ENCODE assay signal across 20 cellular contexts in genomic region chr1:17798799-17799382, GRCh38. TPM values are rescaled to one million over a fixed set of nuclear protein-coding genes. Genes with fewer than 3 reads are reported as not detected.
DNase-seq lines count a peak whose midpoint lies in the region; ATAC-seq, FAIRE-seq and TF ChIP-seq lines count a peak whose summit lies in the region.
"Had no signal": no experiment of that assay in that cellular context is flagged by ENCODE, and none has a peak within 500 bp of the region (broad histone marks: within the 10 kb centered on the region; RNA-seq: fewer than 3 reads in every experiment).

No MANE protein-coding gene starts in this region.

- intact Hi-C loops in K562 (cut with micrococcal nuclease), result no loop called here

- H3K9me3 ChIP-seq in BLaER1 treated with 17β-estradiol and CSF1 and Interleukin-3, amounts not matched to agents 10 nM and 100 nM (replicated peaks in 1 of 11), result peaks cover 0 to 9% (median 0%) of the 10 kb centered on the region in 11 experiments; a peak in 5 of 22 replicates
- H3K9me3 ChIP-seq in K562 (replicated peaks; ENCODE audit: control insufficient read depth, insufficient read depth, low read depth, low read length) (no peaks in the 10 kb centered on the region), gastroesophageal sphincter (no peaks in the 10 kb centered on the region)
- H3K9me3 ChIP-seq: BE2C, Caco-2 had no signal

- no peak overlapping the region for H2AFZ ChIP-seq in K562 (ENCODE audit: low read depth, low read length)

- no peak for TF ChIP-seq RAD21 in K562 (CRISPR knock-in tag; conservative IDR thresholded peaks at IDR 0.05 in 1 of 2, IDR thresholded peaks at IDR 0.05 in 1 of 2)

- TF ChIP-seq EP300 in K562 (IDR thresholded peaks at IDR 0.05; ENCODE audit: low read length) (no peak), gastroesophageal sphincter (IDR thresholded peaks at IDR 0.05) (no peak)

- no peaks in the 10 kb centered on the region for H4K20me1 ChIP-seq in BLaER1 treated with 17β-estradiol and CSF1 and Interleukin-3, amounts not matched to agents 10 nM and 100 nM
- peaks cover 15% of the 10 kb centered on the region; the same call in 1 of the 2 replicates for H4K20me1 ChIP-seq in K562 (replicated peaks; ENCODE audit: control insufficient read depth, insufficient read depth, low read length)

- POLR2A ChIA-PET in K562 (lab: Yijun Ruan, JAX), result no interaction called here

- H3K4me1 ChIP-seq in BLaER1 treated with 17β-estradiol and CSF1 and Interleukin-3, amounts not matched to agents 10 nM and 100 nM, result peaks cover 45 to 64% (median 53%) of the 10 kb centered on the region in 10 experiments
- H3K4me1 ChIP-seq in K562 (replicated peaks in 1 of 2; ENCODE audit: control insufficient read depth in 2 of 2, insufficient read depth in 2 of 2, low read length in 2 of 2) (no peaks in the 10 kb centered on the region), gastroesophageal sphincter (peaks cover 0 to 15% (median 0%) of the 10 kb centered on the region in 3 donors)
- H3K4me1 ChIP-seq: BE2C had no signal

- H3K27ac ChIP-seq in BLaER1 treated with 17β-estradiol and CSF1 and Interleukin-3, amounts not matched to agents 10 nM and 100 nM, result peak overlapping the region in 1 of 11 experiments; percentile 37; a peak in 1 of 22 replicates
- H3K27ac ChIP-seq in K562 (ENCODE audit: extremely low read depth, low read depth, low read length), result no peak overlapping the region
- H3K27ac ChIP-seq in gastroesophageal sphincter, result no peak overlapping the region

- no peak for ATAC-seq in K562
- ATAC-seq in GM21381 (IDR thresholded peaks at IDR 0.05; ENCODE audit: unreplicated experiment), result no peak
- ATAC-seq in GM18519 (IDR thresholded peaks at IDR 0.05; ENCODE audit: low FRiP score, unreplicated experiment), result no peak
- no peak for ATAC-seq in gastroesophageal sphincter
- ATAC-seq: GM12878 had no signal

- no peaks in the 10 kb centered on the region for H3K9me1 ChIP-seq in K562 (ENCODE audit: control insufficient read depth, insufficient read depth, low read length)

- no peaks in the 10 kb centered on the region for H3K27me3 ChIP-seq in BLaER1 treated with 17β-estradiol and CSF1 and Interleukin-3, amounts not matched to agents 10 nM and 100 nM
- peaks cover 8 to 35% of the 10 kb centered on the region in 2 experiments; a peak in 3 of 5 replicates for H3K27me3 ChIP-seq in K562 (ENCODE audit: control insufficient read depth in 2 of 2, insufficient read depth in 2 of 2, low read length in 2 of 2)
- H3K27me3 ChIP-seq in gastroesophageal sphincter, result peaks cover 31% of the 10 kb centered on the region
- H3K27me3 ChIP-seq: BE2C had no signal

- CTCF ChIA-PET in K562 (lab: Yijun Ruan, JAX; ENCODE audit: low intra/inter-chr PET ratio), result interaction anchor here (0.7 kb wide), 1 partner anchor 368 kb away, joined by 3 read pairs; no protein-coding TSS in a partner anchor

- peak overlapping the region; percentile 31 to 74 (median 61); a peak in 21 of 22 replicates for H3K4me2 ChIP-seq in BLaER1 treated with 17β-estradiol and CSF1 and Interleukin-3, amounts not matched to agents 10 nM and 100 nM
- H3K4me2 ChIP-seq in K562 (ENCODE audit: insufficient read depth, low read length), result no peak overlapping the region

- no TSS peak for BruUV-seq in K562 (replicated peaks; lab: Mats Ljungman, UMichigan)

- peak; percentile 47 for DNase-seq in activated CD8-positive, alpha-beta memory T cell treated with anti-CD3 and anti-CD28 coated beads for 24 hours
- no peak for DNase-seq in activated CD8-positive, alpha-beta memory T cell treated with anti-CD3 and anti-CD28 coated beads, Interleukin-2, amount 50 U/mL, for 4 hours
- DNase-seq in K562 (ENCODE audit: extremely low read depth in 1 of 4, low spot score in 3 of 4), result no peak
- DNase-seq in myocyte (ENCODE audit: low read depth), result peak; percentile 6
- DNase-seq: BE2C; Caco-2; CD8-positive, alpha-beta memory T cell; DMS79; HCEC 1CT; HFFc6; KBM-7 had no signal

- no peaks in the 10 kb centered on the region for H3K36me3 ChIP-seq in BLaER1 treated with 17β-estradiol and CSF1 and Interleukin-3, amounts not matched to agents 10 nM and 100 nM
- no peaks in the 10 kb centered on the region for H3K36me3 ChIP-seq in K562 (ENCODE audit: control insufficient read depth, insufficient read depth, low read length)
- H3K36me3 ChIP-seq in gastroesophageal sphincter, result no peaks in the 10 kb centered on the region
- H3K36me3 ChIP-seq: BE2C had no signal

- in situ Hi-C loops in K562 (cut with MboI), result no loop called here

- no peak for FAIRE-seq in K562 (lab: Jason Lieb, UNC)
- FAIRE-seq: A204.1, GM12878, GM18507, HTR-8/SVneo had no signal

- TF ChIP-seq CTCF in K562 (IDR thresholded peaks at IDR 0.05 in 2 of 3, conservative IDR thresholded peaks at IDR 0.05 in 1 of 3; ENCODE audit: insufficient read depth in 2 of 3, low read depth in 1 of 3, low read length in 3 of 3) (no peak), gastroesophageal sphincter (IDR thresholded peaks at IDR 0.05) (no peak)

- H3K4me3 ChIP-seq in BLaER1 treated with 17β-estradiol and CSF1 and Interleukin-3, amounts not matched to agents 10 nM and 100 nM, result no peak overlapping the region
- H3K4me3 ChIP-seq in K562 (no peak overlapping the region), gastroesophageal sphincter (no peak overlapping the region)
- H3K4me3 ChIP-seq: GM12878 had no signal

- no peak for TF ChIP-seq POLR2A in K562 (conservative IDR thresholded peaks at IDR 0.05)
- TF ChIP-seq POLR2A in gastroesophageal sphincter (IDR thresholded peaks at IDR 0.05), result no peak

- H3K79me2 ChIP-seq in K562 (ENCODE audit: control insufficient read depth, insufficient read depth, low read length), result no peaks in the 10 kb centered on the region

- WGBS in K562 (ENCODE audit: insufficient coverage, low coverage, missing lambda C conversion rate), result 2% methylated on average over 16 of the region's 16 CpGs
- 69 to 100% methylated on average over 2 to 16 of the region's 16 CpGs for whole genome bisulfite sequencing in gastroesophageal sphincter (ENCODE audit: low coverage in 1 of 2), 2 donors

- no peak overlapping the region; a peak in 1 of 22 replicates for H3K9ac ChIP-seq in BLaER1 treated with 17β-estradiol and CSF1 and Interleukin-3, amounts not matched to agents 10 nM and 100 nM
- no peak overlapping the region for H3K9ac ChIP-seq in K562 (ENCODE audit: insufficient read depth in 1 of 2, low read depth in 2 of 2, low read length in 2 of 2)

TF ChIP-seq in K562, 482 proteins besides CTCF, POLR2A, EP300 and RAD21:
- TF ChIP-seq ZNF12 (CRISPR knock-in tag; IDR thresholded peaks at IDR 0.05) (no peak), BRD9 (IDR thresholded peaks at IDR 0.05; ENCODE audit: low read depth, partially characterized antibody) (no peak), HMGN3 (IDR thresholded peaks at IDR 0.05; ENCODE audit: borderline replicate concordance, extremely low read depth, insufficient read length, low read depth, low read length) (no peak), ZNF589 (CRISPR knock-in tag; IDR thresholded peaks at IDR 0.05; ENCODE audit: low read depth) (no peak), ZBTB7A (IDR thresholded peaks at IDR 0.05; ENCODE audit: borderline replicate concordance, control insufficient read depth, low read depth, low read length) (no peak), C11orf30 (IDR thresholded peaks at IDR 0.05; ENCODE audit: low read depth) (peak; percentile 68), MAFK (IDR thresholded peaks at IDR 0.05; ENCODE audit: low read length) (peak; percentile 81), ZNF316 (IDR thresholded peaks at IDR 0.05) (peak; percentile 73), POLR2AphosphoS2 (IDR thresholded peaks at IDR 0.05; ENCODE audit: low read length) (no peak), NFXL1 (CRISPR knock-in tag; IDR thresholded peaks at IDR 0.05) (no peak), MAFG (tag; conservative IDR thresholded peaks at IDR 0.05) (peak; percentile 71), SAP30 (IDR thresholded peaks at IDR 0.05; ENCODE audit: borderline replicate concordance, insufficient read depth, low read depth, low read length, poor library complexity, severe bottlenecking) (no peak), MAFF (IDR thresholded peaks at IDR 0.05; ENCODE audit: low read length) (peak; percentile 64)

RNA-seq across cellular contexts. Expression of gene ACTL8, which starts 43.8 kb away (rescaled TPM):
- not detected in 2 replicates for total RNA-seq in K562 (2011; cell fraction: chromatin; rRNA removed; ENCODE audit: low replicate concordance)
- total RNA-seq in K562 (2011; cell fraction: nucleolus; rRNA removed), result not detected in 2 replicates
- total RNA-seq in K562 (2011; cell fraction: nucleoplasm; rRNA removed), result not detected in 2 replicates
- 3.2 and 3.3 TPM in 2 replicates for total RNA-seq in K562 (2014; rRNA removed)
- total RNA-seq in K562 (2014; rRNA removed; fragmentation: Illumina TruSeq; extraction: Trizol), result 1.1 and 1.2 TPM in 2 replicates
- 1.0 and 2.0 TPM in 2 replicates for total RNA-seq in K562 (2015; rRNA removed; fragmentation: Illumina TruSeq; extraction: Trizol)
- 2.1 and 2.7 TPM in 2 replicates for total RNA-seq in K562 (2021)
- polyA plus RNA-seq in K562 (2011; rRNA removed), result 0.57 and 0.88 TPM in 2 replicates
- 0.83 and 1.3 TPM in 2 replicates for polyA plus RNA-seq in K562 (2011; cell fraction: cytosol; rRNA removed)
- 0.21 and 0.24 TPM in 2 replicates for polyA plus RNA-seq in K562 (2011; cell fraction: nucleus; rRNA removed)
- 0.91 and 1.8 TPM in 2 replicates for polyA plus RNA-seq in K562 (2012)
- 1.6 and 3.3 TPM in 2 replicates for polyA plus RNA-seq in K562 (2014; fragmentation: Illumina TruSeq; extraction: Trizol)
- polyA plus RNA-seq in K562 (2014; fragmentation: Nextera tagmentation; extraction: Ambion mirVana), result under 1 TPM; 0.30 to 0.85 TPM
- polyA plus RNA-seq in K562 (2014; rRNA removed), result 2.5 and 3.0 TPM in 2 replicates
- 0.27 and 0.46 TPM in 2 replicates for polyA minus RNA-seq in K562 (2011; rRNA and poly(A)+ RNA removed)
- polyA minus RNA-seq in K562 (2011; cell fraction: cytosol; rRNA and poly(A)+ RNA removed), result 0.48 TPM in 1 of 2 replicates, not detected in the other
- 0.22 TPM in 1 of 2 replicates, not detected in the other for polyA minus RNA-seq in K562 (2011; cell fraction: nucleus; rRNA and poly(A)+ RNA removed)
- not detected in 2 replicates for total RNA-seq in myocyte
- polyA plus RNA-seq in myocyte (2012), result not detected
- total RNA-seq in gastroesophageal sphincter, result not detected
- total RNA-seq: CD8-positive, alpha-beta memory T cell; GM12878 had no signal
- polyA plus RNA-seq: AG04450; CD8-positive, alpha-beta memory T cell had no signal

Comparison
In these comparisons a context has a peak if more than half of its experiments do, and no peak if none do; other contexts are left out.
1. DNase-seq: peak in activated CD8-positive, alpha-beta memory T cell treated with anti-CD3 and anti-CD28 coated beads for 24 hours (single experiment) and myocyte (single experiment); none in activated CD8-positive, alpha-beta memory T cell treated with anti-CD3 and anti-CD28 coated beads, Interleukin-2, amount 50 U/mL, for 4 hours (single experiment) and K562 (0 of 4).